In genomic region chr9:107488400-107489143, GRCh38 we compare ENCODE assay signal across 8 cellular contexts. TPM values are rescaled to one million over a fixed set of nuclear protein-coding genes. Genes with fewer than 3 reads are reported as not detected.
DNase-seq lines count a peak whose midpoint lies in the region; ATAC-seq and TF ChIP-seq lines count a peak whose summit lies in the region.

No MANE protein-coding gene starts in this region.

- H3K9ac ChIP-seq in liver (ENCODE audit: low read depth in 1 of 2, low read length in 2 of 2) (peak overlapping the region; percentile 66 to 82), stomach smooth muscle (ENCODE audit: low read length in 2 of 2) (peak overlapping the region; percentile 76 to 85)

- peaks cover 55% of the 10 kb centered on the region for H3K36me3 Mint-ChIP-seq in dendritic cell treated with granulocyte-macrophage colony-stimulating factor and Interleukin-4, amounts not matched to agents 40 ng/mL and 50 ng/mL, for 4 days (ENCODE audit: low read depth)

- intact Hi-C loops in dendritic cell treated with granulocyte-macrophage colony-stimulating factor and Interleukin-4, amounts not matched to agents 40 ng/mL and 50 ng/mL, for 4 days (cut with micrococcal nuclease), result loop anchor here (2.0 to 10.0 kb wide), 3 partner anchors 150 to 386 kb away; no protein-coding TSS in a partner anchor

- H3K4me3 ChIP-seq in liver (ENCODE audit: low read depth in 1 of 3, low read length in 3 of 3) (peak overlapping the region; percentile 38 to 73 (median 47)), stomach smooth muscle (ENCODE audit: low read length in 2 of 2) (peak overlapping the region; percentile 87 to 88)

- ATAC-seq in GM21360 (IDR thresholded peaks at IDR 0.05; ENCODE audit: unreplicated experiment) (no peak), HG02973 (IDR thresholded peaks at IDR 0.05; ENCODE audit: unreplicated experiment) (no peak)

- peak overlapping the region; percentile 99 for H3K27ac Mint-ChIP-seq in dendritic cell treated with granulocyte-macrophage colony-stimulating factor and Interleukin-4, amounts not matched to agents 40 ng/mL and 50 ng/mL, for 4 days

- H3K27ac ChIP-seq in liver (ENCODE audit: low read depth in 1 of 2, low read length in 2 of 2) (peak overlapping the region; percentile 15 to 77), stomach smooth muscle (ENCODE audit: low read length) (peak overlapping the region; percentile 75)

- peaks cover 18% of the 10 kb centered on the region for H3K27me3 Mint-ChIP-seq in dendritic cell treated with granulocyte-macrophage colony-stimulating factor and Interleukin-4, amounts not matched to agents 40 ng/mL and 50 ng/mL, for 4 days

- peak; percentile 48 for DNase-seq in NCI-H82 (lab: John Stamatoyannopoulos, UW)
- no peak for DNase-seq in NCI-H82 treated with DMSO at 0.1 percent for 48 hours (lab: John Stamatoyannopoulos, UW; ENCODE audit: unreplicated experiment)
- peak; percentile 53 for DNase-seq in NOMO-1 treated with dmso at 0.1 percent for 144 hours (lab: John Stamatoyannopoulos, UW; ENCODE audit: unreplicated experiment)

- H3K36me3 ChIP-seq in liver (ENCODE audit: control insufficient read depth in 4 of 4, insufficient read depth in 3 of 4, low read depth in 1 of 4, low read length in 3 of 4) (peaks cover 0 to 5% (median 0%) of the 10 kb centered on the region in 4 donors), stomach smooth muscle (ENCODE audit: control insufficient read depth in 2 of 2, insufficient read depth in 2 of 2, low read length in 2 of 2) (peaks cover 5 to 9% of the 10 kb centered on the region in 2 donors)

- WGBS in liver, result 3% methylated on average over 79 of the region's 79 CpGs

- peak overlapping the region; percentile 98 for H3K4me3 Mint-ChIP-seq in dendritic cell treated with granulocyte-macrophage colony-stimulating factor and Interleukin-4, amounts not matched to agents 40 ng/mL and 50 ng/mL, for 4 days

- H3K4me1 Mint-ChIP-seq in dendritic cell treated with granulocyte-macrophage colony-stimulating factor and Interleukin-4, amounts not matched to agents 40 ng/mL and 50 ng/mL, for 4 days (ENCODE audit: low read depth), result peaks cover 41% of the 10 kb centered on the region

- no peak for TF ChIP-seq RAD21 in liver (IDR thresholded peaks at IDR 0.05)

- no peak for TF ChIP-seq CTCF in liver (IDR thresholded peaks at IDR 0.05; ENCODE audit: low read depth, low read length, missing input control)

- H3K27me3 ChIP-seq in liver (ENCODE audit: control insufficient read depth in 4 of 4, insufficient read depth in 4 of 4, low read length in 3 of 4) (peaks cover 0 to 5% (median 0%) of the 10 kb centered on the region in 4 donors), stomach smooth muscle (ENCODE audit: control insufficient read depth in 1 of 2, insufficient read depth in 2 of 2, low read length in 2 of 2) (no peaks in the 10 kb centered on the region)

- H3K9me3 ChIP-seq in liver (ENCODE audit: control insufficient read depth in 4 of 4, low read length in 3 of 4) (no peaks in the 10 kb centered on the region), stomach smooth muscle (ENCODE audit: control insufficient read depth in 2 of 2, low read length in 2 of 2) (no peaks in the 10 kb centered on the region)

- H3K4me1 ChIP-seq in liver (ENCODE audit: control insufficient read depth in 4 of 4, insufficient read depth in 4 of 4, low read length in 3 of 4), result peaks cover 11 to 39% (median 22%) of the 10 kb centered on the region in 4 donors
- H3K4me1 ChIP-seq in stomach smooth muscle (ENCODE audit: control insufficient read depth, insufficient read depth, low read length), result peaks cover 33% of the 10 kb centered on the region

- H3K9me3 Mint-ChIP-seq in dendritic cell treated with granulocyte-macrophage colony-stimulating factor and Interleukin-4, amounts not matched to agents 40 ng/mL and 50 ng/mL, for 4 days, result no peaks in the 10 kb centered on the region

TF ChIP-seq in liver, 16 proteins besides CTCF, POLR2A, EP300 and RAD21:
- TF ChIP-seq FOXA2 (IDR thresholded peaks at IDR 0.05), result no peak
- TF ChIP-seq NR2F2 (IDR thresholded peaks at IDR 0.05), result no peak
- TF ChIP-seq YY1 (IDR thresholded peaks at IDR 0.05), result peak; percentile 13

RNA-seq across cellular contexts. Expression of gene KLF4, which starts 1.0 kb away (rescaled TPM):
- total RNA-seq in liver, result 1 to 10 TPM; 3.8 to 7.4 TPM
- 1 to 10 TPM; 1.1 to 2.7 TPM for polyA plus RNA-seq in liver
